Comparison of ENCODE assay signal across 1 cellular context in genomic region chr7:137951700-137952099, GRCh38.
TF ChIP-seq lines count a peak whose summit lies in the region.

No MANE protein-coding gene starts in this region.

TF ChIP-seq in HepG2, 621 proteins besides CTCF, POLR2A, EP300 and RAD21 (continued from another document):
- TF ChIP-seq THAP8 (CRISPR knock-in tag; IDR thresholded peaks at IDR 0.05; ENCODE audit: borderline replicate concordance), result no peak
TF ChIP-seq in HepG2: peak in this region for 1.
